ENCODE assay signal across 10 cellular contexts in the genomic region with DNA sequence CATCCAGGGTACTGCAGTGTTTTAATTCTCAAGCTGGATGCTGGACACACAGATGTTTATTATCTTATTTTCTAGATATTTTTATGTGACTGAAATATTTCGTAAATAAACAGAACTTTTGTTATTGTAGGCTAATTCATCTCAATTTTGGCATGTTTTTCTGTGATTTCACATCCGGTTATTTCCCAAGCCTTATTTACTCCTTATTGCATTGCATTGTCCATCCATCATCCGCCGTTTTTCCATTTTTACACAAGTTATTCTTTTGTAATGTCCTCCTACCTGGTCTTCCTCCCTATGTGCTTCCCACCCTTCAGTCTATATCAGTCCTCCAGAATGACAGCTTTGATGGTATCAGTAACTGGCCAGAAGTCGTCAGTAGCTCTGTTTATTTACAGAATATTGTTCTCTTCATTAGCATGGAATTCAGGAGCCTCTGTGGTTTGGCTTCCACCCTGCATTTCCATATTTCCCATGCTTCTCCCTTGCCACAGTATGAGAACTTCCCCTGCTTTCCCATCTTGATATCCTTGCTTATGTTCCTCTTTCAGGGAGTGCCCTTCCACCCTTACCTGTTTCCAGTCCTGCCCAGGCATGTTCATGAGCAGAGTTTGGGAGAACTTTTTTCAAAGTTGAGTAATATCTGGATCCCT. TPM values are rescaled to one million over a fixed set of nuclear protein-coding genes. Genes with fewer than 3 reads are reported as not detected.
DNase-seq lines count a peak whose midpoint lies in the region; ATAC-seq, FAIRE-seq and TF ChIP-seq lines count a peak whose summit lies in the region.
"Had no signal": no experiment of that assay in that cellular context is flagged by ENCODE, and none has a peak within 500 bp of the region (broad histone marks: within the 10 kb centered on the region; RNA-seq: fewer than 3 reads in every experiment).

No MANE protein-coding gene starts in this region.

- H3K4me3 Mint-ChIP-seq in activated T-helper 2 cell treated with anti-CD3 and anti-CD28 coated beads, Interferon-gamma antibody, Interleukin-2, Interleukin-4, amounts not matched to agents 10 μg/mL and 5 μg/mL and 100 μg/mL, durations not matched to agents 14 hours and 24 hours and 36 hours (ENCODE audit: low read depth), result peak overlapping the region; percentile 37

- H3K79me2 ChIP-seq in GM23248 (ENCODE audit: insufficient read depth) (peaks cover 89% of the 10 kb centered on the region), keratinocyte (ENCODE audit: control insufficient read depth, insufficient read depth, low read length) (peaks cover 95% of the 10 kb centered on the region)

- H3K9me2 ChIP-seq in GM23248 (ENCODE audit: insufficient read depth), result no peaks in the 10 kb centered on the region

- H3K4me1 Mint-ChIP-seq in activated T-helper 2 cell treated with anti-CD3 and anti-CD28 coated beads, Interferon-gamma antibody, Interleukin-2, Interleukin-4, amounts not matched to agents 10 μg/mL and 5 μg/mL and 100 μg/mL, durations not matched to agents 14 hours and 24 hours and 36 hours (ENCODE audit: low read depth), result peaks cover 23% of the 10 kb centered on the region

- peak overlapping the region; percentile 33 for H3K27ac ChIP-seq in GM23248
- H3K27ac ChIP-seq in keratinocyte (ENCODE audit: control insufficient read depth, insufficient read depth, low read length), result peak overlapping the region; percentile 79
- H3K27ac ChIP-seq: parathyroid adenoma had no signal

- in situ Hi-C loops in GM23248 (cut with MboI), result no loop called here

- peaks cover 81% of the 10 kb centered on the region for H3K4me1 ChIP-seq in GM23248 (ENCODE audit: insufficient read depth)
- peaks cover 59% of the 10 kb centered on the region for H3K4me1 ChIP-seq in keratinocyte (ENCODE audit: control insufficient read depth, extremely low read depth, insufficient read depth, low read length)
- H3K4me1 ChIP-seq: parathyroid adenoma had no signal

- H3K27me3 Mint-ChIP-seq in activated T-helper 2 cell treated with anti-CD3 and anti-CD28 coated beads, Interferon-gamma antibody, Interleukin-2, Interleukin-4, amounts not matched to agents 10 μg/mL and 5 μg/mL and 100 μg/mL, durations not matched to agents 14 hours and 24 hours and 36 hours (ENCODE audit: low read depth), result peaks cover 12% of the 10 kb centered on the region

- TF ChIP-seq CTCF in keratinocyte (optimal IDR thresholded peaks at IDR 0.05 in 1 of 3, IDR thresholded peaks at IDR 0.05 in 1 of 3, conservative IDR thresholded peaks at IDR 0.05 in 1 of 3; ENCODE audit: extremely low read depth in 1 of 3, insufficient read depth in 2 of 3, low read length in 3 of 3), result no peak

- H3K36me3 ChIP-seq in GM23248 (ENCODE audit: low read depth), result no peaks in the 10 kb centered on the region
- no peaks in the 10 kb centered on the region for H3K36me3 ChIP-seq in keratinocyte (ENCODE audit: control insufficient read depth in 2 of 2, extremely low read depth in 1 of 2, insufficient read depth in 2 of 2, low read length in 2 of 2)

- no peak overlapping the region for H3K9ac ChIP-seq in GM23248
- peak overlapping the region; percentile 54 for H3K9ac ChIP-seq in keratinocyte (ENCODE audit: control insufficient read depth, extremely low read depth, insufficient read depth, low read length)
- H3K9ac ChIP-seq: parathyroid adenoma had no signal

- dilution Hi-C loops in keratinocyte (cut with MboI; ENCODE audit: extremely low pct_ligation_motif_present, low sequenced_read_pairs), result no loop called here

- H3K9me1 ChIP-seq in keratinocyte (ENCODE audit: control insufficient read depth, extremely low read depth, insufficient read depth, low read length), result peaks cover 8% of the 10 kb centered on the region

- ATAC-seq in GM21381 (IDR thresholded peaks at IDR 0.05; ENCODE audit: unreplicated experiment) (no peak), GM19351 (IDR thresholded peaks at IDR 0.05; ENCODE audit: unreplicated experiment) (no peak)

- WGBS in GM23248 (ENCODE audit: low coverage in 1 of 2, low lambda C conversion rate in 2 of 2, missing lambda C conversion rate in 2 of 2), 2 experiments, result 51 to 53% methylated on average over 5 of the region's 5 CpGs

- H3F3A ChIP-seq in GM23248 (ENCODE audit: insufficient read depth), result peaks cover 60% of the 10 kb centered on the region

- H3K9me3 Mint-ChIP-seq in activated T-helper 2 cell treated with anti-CD3 and anti-CD28 coated beads, Interferon-gamma antibody, Interleukin-2, Interleukin-4, amounts not matched to agents 10 μg/mL and 5 μg/mL and 100 μg/mL, durations not matched to agents 14 hours and 24 hours and 36 hours, result no peaks in the 10 kb centered on the region

- H3K9me3 ChIP-seq in GM23248 (ENCODE audit: low read depth) (no peaks in the 10 kb centered on the region), keratinocyte (ENCODE audit: control insufficient read depth, low read depth, low read length) (no peaks in the 10 kb centered on the region)

- peak; percentile 25 for DNase-seq in AG08395 (ENCODE audit: low spot score)
- peak; percentile 30 for DNase-seq in GM23248
- DNase-seq in activated T-helper 2 cell treated with anti-CD3 and anti-CD28 coated beads, Interferon-gamma antibody, Interleukin-2, Interleukin-4, amounts not matched to agents 10 μg/mL and 5 μg/mL and 100 μg/mL, durations not matched to agents 14 hours and 24 hours and 36 hours (ENCODE audit: low spot score), result no peak
- peak; percentile 79 for DNase-seq in keratinocyte (ENCODE audit: low read depth, low spot score)
- DNase-seq in SK-N-DZ (ENCODE audit: low spot score), result no peak
- no peak for DNase-seq in activated CD8-positive, alpha-beta memory T cell treated with anti-CD3 and anti-CD28 coated beads, Interleukin-2, amount 50 U/mL, for 48 hours
- DNase-seq: dermis blood vessel endothelial cell had no signal

- H3K27me3 ChIP-seq in GM23248 (replicated peaks; ENCODE audit: insufficient read depth), result no peaks in the 10 kb centered on the region
- no peaks in the 10 kb centered on the region for H3K27me3 ChIP-seq in keratinocyte (ENCODE audit: control insufficient read depth, extremely low read depth, insufficient read depth, low read length)

- no peak overlapping the region for H3K4me3 ChIP-seq in GM23248
- peak overlapping the region in 2 of 3 experiments; percentile 56 to 58 for H3K4me3 ChIP-seq in keratinocyte (ENCODE audit: control insufficient read depth in 2 of 3, extremely low read depth in 1 of 3, insufficient read depth in 2 of 3, low read depth in 1 of 3, low read length in 3 of 3)

- H3K27ac Mint-ChIP-seq in activated T-helper 2 cell treated with anti-CD3 and anti-CD28 coated beads, Interferon-gamma antibody, Interleukin-2, Interleukin-4, amounts not matched to agents 10 μg/mL and 5 μg/mL and 100 μg/mL, durations not matched to agents 14 hours and 24 hours and 36 hours, result peak overlapping the region; percentile 62

- H4K20me1 ChIP-seq in GM23248 (ENCODE audit: insufficient read depth) (no peaks in the 10 kb centered on the region), keratinocyte (ENCODE audit: control insufficient read depth, extremely low read depth, insufficient read depth, low read length) (peaks cover 5% of the 10 kb centered on the region)

- FAIRE-seq in keratinocyte (lab: Jason Lieb, UNC), result peak; percentile 98

- H2AFZ ChIP-seq in GM23248, result no peak overlapping the region
- H2AFZ ChIP-seq in keratinocyte (ENCODE audit: control insufficient read depth, low read length), result no peak overlapping the region
- H2AFZ ChIP-seq: parathyroid adenoma had no signal

- H3K36me3 Mint-ChIP-seq in activated T-helper 2 cell treated with anti-CD3 and anti-CD28 coated beads, Interferon-gamma antibody, Interleukin-2, Interleukin-4, amounts not matched to agents 10 μg/mL and 5 μg/mL and 100 μg/mL, durations not matched to agents 14 hours and 24 hours and 36 hours (ENCODE audit: low read depth), result no peaks in the 10 kb centered on the region

- intact Hi-C loops in activated T-helper 2 cell treated with anti-CD3 and anti-CD28 coated beads, Interferon-gamma antibody, Interleukin-2, Interleukin-4, amounts not matched to agents 10 μg/mL and 5 μg/mL and 100 μg/mL, durations not matched to agents 14 hours and 24 hours and 36 hours (cut with micrococcal nuclease), result loop anchor here (1.0 kb wide), 4 partner anchors 8 to 67 kb away; no protein-coding TSS in a partner anchor

- H3K4me2 ChIP-seq in GM23248 (ENCODE audit: unreplicated experiment) (peak overlapping the region; percentile 36), keratinocyte (ENCODE audit: control insufficient read depth, extremely low read depth, insufficient read depth, low read depth, low read length) (peak overlapping the region; percentile 86)

RNA-seq across cellular contexts. Expression of a gene that starts 16.1 kb away (rescaled TPM):
- total RNA-seq in GM23248 (2014; rRNA removed; shearing (Covaris generic)), result 30.7 and 35.3 TPM in 2 replicates
- 47.0 and 50.4 TPM in 2 replicates for polyA plus RNA-seq in GM23248 (2016; fragmentation: Nextera tagmentation; extraction: Ambion mirVana)
- total RNA-seq in activated T-helper 2 cell treated with anti-CD3 and anti-CD28 coated beads, Interferon-gamma antibody, Interleukin-2, Interleukin-4, amounts not matched to agents 10 μg/mL and 5 μg/mL and 100 μg/mL, durations not matched to agents 14 hours and 24 hours and 36 hours, result 6.4 and 7.5 TPM in 2 replicates
- polyA plus RNA-seq in keratinocyte, result 41.7 to 84.1 TPM (median 56.9 TPM) in 3 replicates
- polyA plus RNA-seq in keratinocyte (2011; ENCODE audit: low read depth), result 234 TPM
- 31.0 and 75.0 TPM in 2 replicates for polyA plus RNA-seq in keratinocyte (2011; cell fraction: cytosol; rRNA removed)
- 74.0 and 79.8 TPM in 2 replicates for polyA plus RNA-seq in keratinocyte (2011; cell fraction: nucleus; rRNA removed)
- polyA plus RNA-seq in keratinocyte (2012; ENCODE audit: low replicate concordance), result 56.1 and 146 TPM in 2 replicates
- 6.2 to 56.0 TPM (median 42.7 TPM) in 3 replicates for polyA minus RNA-seq in keratinocyte
- 33.4 TPM for polyA minus RNA-seq in keratinocyte (2011; cell fraction: cytosol; rRNA and poly(A)+ RNA removed)
- polyA minus RNA-seq in keratinocyte (2011; cell fraction: nucleus; rRNA and poly(A)+ RNA removed), result 29.4 and 65.7 TPM in 2 replicates
- polyA plus RNA-seq in SK-N-DZ (2014; cell fraction: cytosol; rRNA removed), result 52.9 and 59.3 TPM in 2 replicates
- 17.6 and 20.7 TPM in 2 replicates for polyA plus RNA-seq in SK-N-DZ (2014; cell fraction: nucleus; rRNA removed)

Comparison
In these comparisons a context has a peak if more than half of its experiments do, and no peak if none do; other contexts are left out.
1. DNase-seq: peak in AG08395 (single experiment), GM23248 (single experiment) and keratinocyte (single experiment); none in activated T-helper 2 cell treated with anti-CD3 and anti-CD28 coated beads, Interferon-gamma antibody, Interleukin-2, Interleukin-4, amounts not matched to agents 10 μg/mL and 5 μg/mL and 100 μg/mL, durations not matched to agents 14 hours and 24 hours and 36 hours (single experiment), SK-N-DZ (single experiment) and activated CD8-positive, alpha-beta memory T cell treated with anti-CD3 and anti-CD28 coated beads, Interleukin-2, amount 50 U/mL, for 48 hours (single experiment).